In genomic region chr5:80255425-80255751, GRCh38 we compare ENCODE assay signal across 8 cellular contexts. TPM values are rescaled to one million over a fixed set of nuclear protein-coding genes. Genes with fewer than 3 reads are reported as not detected.
DNase-seq lines count a peak whose midpoint lies in the region; ATAC-seq and TF ChIP-seq lines count a peak whose summit lies in the region.

No MANE protein-coding gene starts in this region.

- no peaks in the 10 kb centered on the region for H3K27me3 Mint-ChIP-seq in activated CD8-positive, alpha-beta memory T cell treated with anti-CD3 and anti-CD28 coated beads, Interleukin-2, amount 10 ng/mL, durations not matched to agents 7 days and 5 days
- H3K27me3 Mint-ChIP-seq in activated naive CD4-positive, alpha-beta T cell treated with anti-CD3 and anti-CD28 coated beads, Interleukin-2, amount 50 U/mL, for 24 hours = no peaks in the 10 kb centered on the region

- H3K4me1 Mint-ChIP-seq in activated CD8-positive, alpha-beta memory T cell treated with anti-CD3 and anti-CD28 coated beads, Interleukin-2, amount 10 ng/mL, durations not matched to agents 7 days and 5 days = peaks cover 57% of the 10 kb centered on the region
- peaks cover 55% of the 10 kb centered on the region for H3K4me1 Mint-ChIP-seq in activated naive CD4-positive, alpha-beta T cell treated with anti-CD3 and anti-CD28 coated beads, Interleukin-2, amount 50 U/mL, for 24 hours

- H3K27ac Mint-ChIP-seq in activated CD8-positive, alpha-beta memory T cell treated with anti-CD3 and anti-CD28 coated beads, Interleukin-2, amount 10 ng/mL, durations not matched to agents 7 days and 5 days = peak overlapping the region; percentile 93
- H3K27ac Mint-ChIP-seq in activated naive CD4-positive, alpha-beta T cell treated with anti-CD3 and anti-CD28 coated beads, Interleukin-2, amount 50 U/mL, for 24 hours = peak overlapping the region; percentile 64

- intact Hi-C loops in head of caudate nucleus (cut with DNase I) = loop anchor here (5.0 kb wide), 1 partner anchor 63 kb away; no protein-coding TSS in a partner anchor

- TF ChIP-seq CTCF in omental fat pad (IDR thresholded peaks at IDR 0.05) = no peak

- peak; percentile 65 for DNase-seq in activated CD8-positive, alpha-beta memory T cell treated with anti-CD3 and anti-CD28 coated beads, Interleukin-2, amount 10 ng/mL, durations not matched to agents 7 days and 5 days
- no peak for DNase-seq in activated CD8-positive, alpha-beta memory T cell treated with anti-CD3 and anti-CD28 coated beads for 24 hours
- DNase-seq in NCI-H460 (ENCODE audit: extremely low read depth, low read depth) (peak; percentile 33), head of caudate nucleus (peak in 40 of 42 donors; percentile 38 to 86 (median 66)), omental fat pad (ENCODE audit: low spot score) (no peak), NCI-H187 (lab: John Stamatoyannopoulos, UW) (no peak)

- peaks cover 24% of the 10 kb centered on the region for H3K36me3 Mint-ChIP-seq in activated CD8-positive, alpha-beta memory T cell treated with anti-CD3 and anti-CD28 coated beads, Interleukin-2, amount 10 ng/mL, durations not matched to agents 7 days and 5 days
- peaks cover 2% of the 10 kb centered on the region for H3K36me3 Mint-ChIP-seq in activated naive CD4-positive, alpha-beta T cell treated with anti-CD3 and anti-CD28 coated beads, Interleukin-2, amount 50 U/mL, for 24 hours

- H3K9me3 Mint-ChIP-seq in activated CD8-positive, alpha-beta memory T cell treated with anti-CD3 and anti-CD28 coated beads, Interleukin-2, amount 10 ng/mL, durations not matched to agents 7 days and 5 days (ENCODE audit: low read depth) = no peaks in the 10 kb centered on the region
- H3K9me3 Mint-ChIP-seq in activated naive CD4-positive, alpha-beta T cell treated with anti-CD3 and anti-CD28 coated beads, Interleukin-2, amount 50 U/mL, for 24 hours = no peaks in the 10 kb centered on the region

- H3K4me3 Mint-ChIP-seq in activated CD8-positive, alpha-beta memory T cell treated with anti-CD3 and anti-CD28 coated beads, Interleukin-2, amount 10 ng/mL, durations not matched to agents 7 days and 5 days = peak overlapping the region; percentile 93
- H3K4me3 Mint-ChIP-seq in activated naive CD4-positive, alpha-beta T cell treated with anti-CD3 and anti-CD28 coated beads, Interleukin-2, amount 50 U/mL, for 24 hours = peak overlapping the region; percentile 94

- CTCF ChIA-PET in activated CD8-positive, alpha-beta memory T cell treated with anti-CD3 and anti-CD28 coated beads, Interleukin-2, amount 10 ng/mL, durations not matched to agents 7 days and 5 days (lab: Charles Lee) = interaction anchor here (1.0 to 4.0 kb wide), 14 partner anchors 8 to 165 kb away, joined by 3 to 27 read pairs (median 4); no protein-coding TSS in a partner anchor

- peak; percentile 45 for ATAC-seq in activated CD8-positive, alpha-beta memory T cell treated with anti-CD3 and anti-CD28 coated beads, Interleukin-2, amount 10 ng/mL, durations not matched to agents 7 days and 5 days
- ATAC-seq in HG02840 (IDR thresholded peaks at IDR 0.05; ENCODE audit: low FRiP score, unreplicated experiment) (peak; percentile 43), omental fat pad (ENCODE audit: low FRiP score) (peak; percentile 83)

RNA-seq across cellular contexts. Expression of gene SERINC5, which starts 0.5 kb away (rescaled TPM):
- 10 to 100 TPM; 26.8 to 38.0 TPM for total RNA-seq in activated CD8-positive, alpha-beta memory T cell treated with anti-CD3 and anti-CD28 coated beads, Interleukin-2, amount 10 ng/mL, durations not matched to agents 7 days and 5 days
- total RNA-seq in NCI-H460 (2014; rRNA removed; shearing (Covaris generic)) = 5.9 and 6.9 TPM in 2 replicates
- 3.4 and 4.4 TPM in 2 replicates for polyA plus RNA-seq in NCI-H460 (2014; cell fraction: nucleus; rRNA removed)
- total RNA-seq in omental fat pad = 10 to 100 TPM; 19.5 to 32.8 (median 25.6) TPM

Comparison
In these comparisons a context has a peak if more than half of its experiments do, and no peak if none do; other contexts are left out.
1. DNase-seq: peak in activated CD8-positive, alpha-beta memory T cell treated with anti-CD3 and anti-CD28 coated beads, Interleukin-2, amount 10 ng/mL, durations not matched to agents 7 days and 5 days (single experiment), NCI-H460 (single experiment) and head of caudate nucleus (40 of 42); none in activated CD8-positive, alpha-beta memory T cell treated with anti-CD3 and anti-CD28 coated beads for 24 hours (single experiment), omental fat pad (single experiment) and NCI-H187 (0 of 2).
2. Peak in every context shown above with its lines, with median percentiles within 50 percentile points of each other: ATAC-seq.